ENCODE assay signal across 15 cellular contexts in the genomic region with DNA sequence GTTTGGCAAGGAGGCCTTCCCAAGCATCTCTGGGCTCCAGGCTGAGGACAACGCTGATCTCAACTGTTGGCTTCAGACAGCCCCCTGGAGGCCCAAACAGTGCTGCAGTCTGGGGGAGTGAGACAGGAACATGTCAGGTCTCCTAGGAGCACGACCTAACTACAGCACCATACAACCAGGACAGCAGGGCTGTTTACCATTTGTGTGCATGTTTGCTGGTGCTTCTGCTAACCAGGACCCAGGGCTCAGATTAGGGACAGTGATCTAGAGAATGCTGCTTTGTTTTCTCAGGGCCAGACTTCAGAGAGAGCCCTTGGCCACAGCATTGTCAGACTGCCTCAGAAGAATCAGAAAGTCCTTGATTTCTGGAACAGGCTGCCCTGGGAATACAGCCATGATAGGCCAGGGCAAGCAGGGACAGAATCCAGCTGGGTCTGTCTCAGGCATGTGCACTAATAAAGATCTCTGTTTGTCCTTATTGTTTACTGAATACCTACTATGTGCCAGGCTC.
DNase-seq lines count a peak whose midpoint lies in the region; ATAC-seq, FAIRE-seq and TF ChIP-seq lines count a peak whose summit lies in the region.
"Had no signal": no experiment of that assay in that cellular context is flagged by ENCODE, and none has a peak within 500 bp of the region (broad histone marks: within the 10 kb centered on the region; RNA-seq: fewer than 3 reads in every experiment).

No MANE protein-coding gene starts in this region.

- POLR2A ChIA-PET in AG04449 (lab: Yijun Ruan, JAX) = no interaction called here

- ATAC-seq in GM19351 (IDR thresholded peaks at IDR 0.05; ENCODE audit: unreplicated experiment) = no peak
- ATAC-seq: gastrocnemius medialis, left lung had no signal

- peak; percentile 85 for FAIRE-seq in GM12891 (lab: Jason Lieb, UNC)

- H3K27ac ChIP-seq in WERI-Rb-1 = no peak overlapping the region
- peak overlapping the region; percentile 13 for H3K27ac ChIP-seq in layer of hippocampus (ENCODE audit: low read depth, low read length)
- H3K27ac ChIP-seq: gastrocnemius medialis, left lung had no signal

- H3K4me3 ChIP-seq in AG04449 (ENCODE audit: low read depth, low read length) = no peak overlapping the region
- no peak overlapping the region for H3K4me3 ChIP-seq in WERI-Rb-1 (ENCODE audit: low read depth, low read length)
- H3K4me3 ChIP-seq: gastrocnemius medialis, left lung had no signal

- H3K27me3 ChIP-seq in WERI-Rb-1 (ENCODE audit: insufficient read depth, low read depth, severe bottlenecking) (no peaks in the 10 kb centered on the region), layer of hippocampus (ENCODE audit: control insufficient read depth, insufficient read depth, low read length) (no peaks in the 10 kb centered on the region)

- DNase-seq in AG04449 (ENCODE audit: low read depth, low spot score) = no peak
- DNase-seq in GM12891 (ENCODE audit: insufficient read length, low spot score) = no peak
- peak; percentile 43 for DNase-seq in WERI-Rb-1
- DNase-seq in NCI-H524 treated with DMSO at 0.1 percent for 48 hours (lab: John Stamatoyannopoulos, UW) = no peak
- DNase-seq in GM19240 (ENCODE audit: insufficient read length, low spot score) = no peak
- no peak for DNase-seq in SW480 (ENCODE audit: low spot score)
- DNase-seq: activated CD4-positive, alpha-beta T cell treated with anti-CD3 and anti-CD28 coated beads, Interleukin-2, amount 10 ng/mL, durations not matched to agents 7 days and 5 days; AML-193; effector CD4-positive, alpha-beta T cell; gastrocnemius medialis; left lung; NCI-H1092; T-helper 1 cell had no signal

- TF ChIP-seq CTCF in AG04449 (IDR thresholded peaks at IDR 0.05; ENCODE audit: insufficient read depth, low read length, missing control alignments) (peak; percentile 16), WERI-Rb-1 (IDR thresholded peaks at IDR 0.05; ENCODE audit: low read depth, low read length) (peak; percentile 63)

- CTCF ChIA-PET in AG04449 (lab: Yijun Ruan, JAX) = no interaction called here

- no peak for TF ChIP-seq POLR2A in GM12891 (IDR thresholded peaks at IDR 0.05; ENCODE audit: low read depth, low read length)

- no peaks in the 10 kb centered on the region for H3K9me3 ChIP-seq in WERI-Rb-1 (ENCODE audit: severe bottlenecking)
- H3K9me3 ChIP-seq: gastrocnemius medialis, left lung had no signal

- H3K36me3 ChIP-seq in WERI-Rb-1 = no peaks in the 10 kb centered on the region
- H3K36me3 ChIP-seq: gastrocnemius medialis, left lung had no signal

TF ChIP-seq in GM12891, 5 proteins besides CTCF, POLR2A, EP300 and RAD21:
- no peak for TF ChIP-seq POLR2AphosphoS5 (IDR thresholded peaks at IDR 0.05; ENCODE audit: low read depth, low read length)
- no peak for TF ChIP-seq SPI1 (IDR thresholded peaks at IDR 0.05; ENCODE audit: low read depth, low read length)
- TF ChIP-seq TAF1 (IDR thresholded peaks at IDR 0.05; ENCODE audit: low read depth, low read length) = no peak
- TF ChIP-seq POU2F2 (IDR thresholded peaks at IDR 0.05; ENCODE audit: low read depth, low read length) = no peak
- TF ChIP-seq PAX5 (IDR thresholded peaks at IDR 0.05; ENCODE audit: insufficient read depth, low read length, severe bottlenecking) = no peak
TF ChIP-seq in GM12891: peak in this region for 0.
